9 cellular contexts compared by ENCODE assay signal in genomic region chr19:39811064-39811463, GRCh38. TPM values are rescaled to one million over a fixed set of nuclear protein-coding genes. Genes with fewer than 3 reads are reported as not detected.
"Had no signal": no experiment of that assay in that cellular context is flagged by ENCODE, and none has a peak within 500 bp of the region (broad histone marks: within the 10 kb centered on the region; RNA-seq: fewer than 3 reads in every experiment).

No MANE protein-coding gene starts in this region.

- H2AFZ ChIP-seq: GM23338 had no signal

- H3K4me3 ChIP-seq: GM23338, K562 had no signal

- ATAC-seq: GM23338, K562 had no signal

- H3K4me1 Mint-ChIP-seq: GM23338, H9 had no signal

- H3K9me3 Mint-ChIP-seq: H9 had no signal

- H3K4me2 ChIP-seq: GM23338 had no signal

- DNase-seq: H9, HCEC 1CT, HFFc6, IMR-90, KG1 had no signal

- H3K27ac Mint-ChIP-seq: GM23338, H9, HFFc6 had no signal

- H3K4me3 Mint-ChIP-seq: GM23338, H9, HFFc6 had no signal

RNA-seq across cellular contexts. Expression of gene LEUTX, which starts 32.4 kb away (rescaled TPM):
- total RNA-seq: GM23338, H1, H9, HFFc6, HT-29, IMR-90, K562 had no signal
- polyA plus RNA-seq: GM23338, H1, IMR-90, K562 had no signal
